ENCODE assay signal across 18 cellular contexts in the genomic region with DNA sequence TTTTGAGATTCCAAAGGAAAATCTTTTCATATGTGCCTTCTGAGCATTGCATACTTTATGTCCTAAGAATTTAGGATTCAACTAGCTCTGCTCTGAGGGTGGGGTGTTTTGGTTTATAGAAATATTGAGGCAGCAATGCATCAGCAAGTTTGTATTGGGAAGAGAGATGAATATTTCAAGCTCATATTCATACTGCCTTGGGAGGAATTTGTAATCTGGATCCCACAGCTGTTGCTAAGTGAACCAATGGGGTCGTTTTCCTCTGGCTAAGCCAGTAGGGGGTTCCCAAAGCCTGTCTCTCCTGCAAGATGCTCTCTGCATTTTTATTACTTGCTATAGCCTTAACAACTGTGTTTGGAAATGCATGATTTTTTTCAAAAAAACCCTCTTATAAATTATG.
DNase-seq lines count a peak whose midpoint lies in the region; ATAC-seq, FAIRE-seq and TF ChIP-seq lines count a peak whose summit lies in the region.
"Had no signal": no experiment of that assay in that cellular context is flagged by ENCODE, and none has a peak within 500 bp of the region (broad histone marks: within the 10 kb centered on the region; RNA-seq: fewer than 3 reads in every experiment).

No MANE protein-coding gene starts in this region.

- no peak overlapping the region for H3K27ac ChIP-seq in astrocyte (ENCODE audit: low read depth, low read length)
- no peak overlapping the region for H3K27ac ChIP-seq in body of pancreas
- H3K27ac ChIP-seq: coronary artery, parathyroid adenoma had no signal

- H3K4me3 ChIP-seq in BE2C (ENCODE audit: low read depth, low read length) (no peak overlapping the region), astrocyte (ENCODE audit: insufficient read depth, low read depth, low read length) (no peak overlapping the region), body of pancreas (no peak overlapping the region)
- H3K4me3 ChIP-seq: adrenal gland, coronary artery, mucosa of descending colon, smooth muscle cell had no signal

- H3K9me3 Mint-ChIP-seq in astrocyte (ENCODE audit: unreplicated experiment) = no peaks in the 10 kb centered on the region
- no peaks in the 10 kb centered on the region for H3K9me3 Mint-ChIP-seq in activated CD4-positive, alpha-beta memory T cell treated with anti-CD3 and anti-CD28 coated beads for 36 hours

- CTCF ChIA-PET in activated CD4-positive, alpha-beta memory T cell treated with anti-CD3 and anti-CD28 coated beads for 36 hours (lab: Charles Lee) = interaction anchor here (1.4 to 1.7 kb wide), 3 partner anchors 200 to 690 kb away, joined by 3 to 5 read pairs (median 4); no protein-coding TSS in a partner anchor

- intact Hi-C loops in body of pancreas (cut with DNase I) = no loop called here
- intact Hi-C loops in activated CD4-positive, alpha-beta memory T cell treated with anti-CD3 and anti-CD28 coated beads for 36 hours (cut with micrococcal nuclease) = loop anchor here (5.0 to 10.0 kb wide), 3 partner anchors 95 to 323 kb away; no protein-coding TSS in a partner anchor

- TF ChIP-seq CTCF in BE2C (IDR thresholded peaks at IDR 0.05; ENCODE audit: low read depth, low read length) (peak; percentile 38; the same call in 1 of the 2 replicates), astrocyte (IDR thresholded peaks at IDR 0.05; ENCODE audit: insufficient read depth, low read depth, low read length) (no peak), body of pancreas (IDR thresholded peaks at IDR 0.05) (no peak)

- H3K9ac ChIP-seq in astrocyte (ENCODE audit: low read length) = no peak overlapping the region
- H3K9ac ChIP-seq: parathyroid adenoma had no signal

- no peak overlapping the region for H3K27ac Mint-ChIP-seq in astrocyte (ENCODE audit: unreplicated experiment)
- no peak overlapping the region for H3K27ac Mint-ChIP-seq in activated CD4-positive, alpha-beta memory T cell treated with anti-CD3 and anti-CD28 coated beads for 36 hours

- H3K27me3 ChIP-seq in BE2C = no peaks in the 10 kb centered on the region
- no peaks in the 10 kb centered on the region for H3K27me3 ChIP-seq in astrocyte (ENCODE audit: insufficient read depth, low read length)
- no peaks in the 10 kb centered on the region for H3K27me3 ChIP-seq in body of pancreas
- H3K27me3 ChIP-seq: adrenal gland had no signal

- peaks cover 11% of the 10 kb centered on the region for H3K4me1 ChIP-seq in BE2C
- H3K4me1 ChIP-seq in astrocyte (ENCODE audit: insufficient read depth, low read length) = no peaks in the 10 kb centered on the region
- no peaks in the 10 kb centered on the region for H3K4me1 ChIP-seq in body of pancreas
- H3K4me1 ChIP-seq: adrenal gland, parathyroid adenoma had no signal

- peaks cover 2% of the 10 kb centered on the region for H3K27me3 Mint-ChIP-seq in astrocyte (ENCODE audit: low read depth, unreplicated experiment)
- H3K27me3 Mint-ChIP-seq in activated CD4-positive, alpha-beta memory T cell treated with anti-CD3 and anti-CD28 coated beads for 36 hours = no peaks in the 10 kb centered on the region

- no peaks in the 10 kb centered on the region for H4K20me1 ChIP-seq in astrocyte (ENCODE audit: insufficient read depth, low read length)

- H3K36me3 ChIP-seq in BE2C = no peaks in the 10 kb centered on the region
- no peaks in the 10 kb centered on the region for H3K36me3 ChIP-seq in astrocyte (ENCODE audit: insufficient read depth, low read length)
- H3K36me3 ChIP-seq in body of pancreas (replicated peaks in 1 of 2; ENCODE audit: insufficient read depth in 1 of 2, low read depth in 2 of 2) = no peaks in the 10 kb centered on the region
- H3K36me3 ChIP-seq: adrenal gland had no signal

- no peaks in the 10 kb centered on the region for H3K36me3 Mint-ChIP-seq in astrocyte (ENCODE audit: low read depth, unreplicated experiment)
- no peaks in the 10 kb centered on the region for H3K36me3 Mint-ChIP-seq in activated CD4-positive, alpha-beta memory T cell treated with anti-CD3 and anti-CD28 coated beads for 36 hours

- no peak for ATAC-seq in body of pancreas
- ATAC-seq in GM18870 (IDR thresholded peaks at IDR 0.05; ENCODE audit: unreplicated experiment) = no peak
- ATAC-seq: mucosa of descending colon had no signal

- H3K9me3 ChIP-seq in BE2C (no peaks in the 10 kb centered on the region), astrocyte (ENCODE audit: insufficient read depth, low read depth, low read length) (no peaks in the 10 kb centered on the region), body of pancreas (no peaks in the 10 kb centered on the region)
- H3K9me3 ChIP-seq: adrenal gland, mucosa of descending colon had no signal

- WGBS in body of pancreas, 2 donors = 17 to 26% methylated on average over 1 of the region's 1 CpG

- no peaks in the 10 kb centered on the region for H3K79me2 ChIP-seq in astrocyte (ENCODE audit: insufficient read depth, low read length)
- H3K79me2 ChIP-seq: parathyroid adenoma had no signal

- H3K4me2 ChIP-seq in astrocyte (ENCODE audit: low read length) = no peak overlapping the region
- H3K4me2 ChIP-seq: smooth muscle cell had no signal

- POLR2A ChIA-PET in activated CD4-positive, alpha-beta memory T cell treated with anti-CD3 and anti-CD28 coated beads for 36 hours (lab: Charles Lee) = no interaction called here

- no peak for TF ChIP-seq POLR2A in body of pancreas (IDR thresholded peaks at IDR 0.05)

- DNase-seq in BE2C = peak; percentile 12
- peak; percentile 48 for DNase-seq in HS-27A (ENCODE audit: low read depth)
- peak; percentile 14 for DNase-seq in astrocyte (ENCODE audit: low read depth)
- peak; percentile 25 for DNase-seq in iris pigment epithelial cell (ENCODE audit: low read depth)
- DNase-seq in cerebellum (ENCODE audit: low spot score) = no peak
- no peak for DNase-seq in body of pancreas
- no peak for DNase-seq in activated CD4-positive, alpha-beta memory T cell treated with anti-CD3 and anti-CD28 coated beads for 36 hours
- DNase-seq: activated CD8-positive, alpha-beta memory T cell treated with anti-CD3 and anti-CD28 coated beads for 24 hours; adrenal gland; DMS53; mucosa of descending colon; NCI-H774; SW 1271 had no signal

- no peak for FAIRE-seq in astrocyte (lab: Jason Lieb, UNC)
- FAIRE-seq: RCC 7860 had no signal

- no peak overlapping the region for H3K4me3 Mint-ChIP-seq in astrocyte (ENCODE audit: unreplicated experiment)
- H3K4me3 Mint-ChIP-seq in activated CD4-positive, alpha-beta memory T cell treated with anti-CD3 and anti-CD28 coated beads for 36 hours = no peak overlapping the region

- H2AFZ ChIP-seq in astrocyte (ENCODE audit: low read depth, low read length) = no peak overlapping the region
- H2AFZ ChIP-seq: parathyroid adenoma had no signal

- peaks cover 6% of the 10 kb centered on the region for H3K4me1 Mint-ChIP-seq in astrocyte (ENCODE audit: low read depth, unreplicated experiment)
- peaks cover 9% of the 10 kb centered on the region for H3K4me1 Mint-ChIP-seq in activated CD4-positive, alpha-beta memory T cell treated with anti-CD3 and anti-CD28 coated beads for 36 hours (ENCODE audit: low read depth)

Comparison
In these comparisons a context has a peak if more than half of its experiments do, and no peak if none do; other contexts are left out.
1. DNase-seq: peak in BE2C (single experiment), HS-27A (single experiment), astrocyte (single experiment) and iris pigment epithelial cell (single experiment); none in cerebellum (single experiment), body of pancreas (0 of 4) and activated CD4-positive, alpha-beta memory T cell treated with anti-CD3 and anti-CD28 coated beads for 36 hours (single experiment).